ENCODE assay signal across 30 cellular contexts in genomic region chr10:110258542-110258941, GRCh38.
"Had no signal": no experiment of that assay in that cellular context is flagged by ENCODE, and none has a peak within 500 bp of the region (broad histone marks: within the 10 kb centered on the region; RNA-seq: fewer than 3 reads in every experiment).

No MANE protein-coding gene starts in this region.

- H3K9me3 ChIP-seq: ascending aorta had no signal

- H3K36me3 ChIP-seq: WERI-Rb-1 had no signal

- FAIRE-seq: bronchial epithelial cell had no signal

- DNase-seq: activated CD4-positive, alpha-beta memory T cell treated with anti-CD3 and anti-CD28 coated beads, Interleukin-2, amount 10 ng/mL, durations not matched to agents 7 days and 5 days; activated CD4-positive, alpha-beta T cell treated with anti-CD3 and anti-CD28 coated beads for 1 hour; activated CD4-positive, alpha-beta T cell treated with anti-CD3 and anti-CD28 coated beads for 36 hours; activated CD4-positive, alpha-beta T cell treated with anti-CD3 and anti-CD28 coated beads for 48 hours; activated CD4-positive, alpha-beta T cell treated with anti-CD3 and anti-CD28 coated beads, Interleukin-2, amount 10 ng/mL, durations not matched to agents 7 days and 5 days; activated CD4-positive, alpha-beta T cell treated with anti-CD3 and anti-CD28 coated beads, Interleukin-2, amount 50 U/mL, for 48 hours; activated CD4-positive, CD25-positive, alpha-beta regulatory T cell; activated CD8-positive, alpha-beta memory T cell treated with anti-CD3 and anti-CD28 coated beads for 24 hours; activated CD8-positive, alpha-beta memory T cell treated with anti-CD3 and anti-CD28 coated beads, Interleukin-2, amount 10 ng/mL, durations not matched to agents 7 days and 5 days; activated CD8-positive, alpha-beta memory T cell treated with anti-CD3 and anti-CD28 coated beads, Interleukin-2, amount 50 U/mL, for 48 hours; activated CD8-positive, alpha-beta T cell treated with anti-CD3 and anti-CD28 coated beads, Interleukin-2, amount 10 ng/mL, durations not matched to agents 7 days and 5 days; activated effector memory CD4-positive, alpha-beta T cell treated with Interleukin-2 at 50 U/mL for 16 hours; activated gamma-delta T cell; activated naive CD4-positive, alpha-beta T cell treated with anti-CD3 and anti-CD28 coated beads, Interleukin-2, amount 10 ng/mL, durations not matched to agents 7 days and 5 days; activated naive CD4-positive, alpha-beta T cell treated with Interleukin-2 at 50 U/mL for 16 hours; activated naive CD8-positive, alpha-beta T cell treated with anti-CD3 and anti-CD28 coated beads, Interleukin-2, amount 10 ng/mL, durations not matched to agents 7 days and 5 days; activated naive CD8-positive, alpha-beta T cell treated with anti-CD3 and anti-CD28 coated beads, Interleukin-2, amount 50 U/mL, for 24 hours; activated T-cell treated with anti-CD3 and anti-CD28 coated beads, Interleukin-2, amount 50 U/mL, for 24 hours; activated T-cell treated with anti-CD3 and anti-CD28 coated beads, Interleukin-2, amount 50 U/mL, for 48 hours; amygdala; anterior cingulate cortex; caudate nucleus; cerebellar nuclear complex; T-helper 1 cell; T-helper 2 cell; T-helper 9 cell; WERI-Rb-1 had no signal

- H3K4me3 ChIP-seq: ascending aorta, cardiac muscle cell had no signal

- H3K27ac ChIP-seq: cardiac muscle cell, WERI-Rb-1 had no signal
